Comparison of ENCODE assay signal across 10 cellular contexts in the genomic region with DNA sequence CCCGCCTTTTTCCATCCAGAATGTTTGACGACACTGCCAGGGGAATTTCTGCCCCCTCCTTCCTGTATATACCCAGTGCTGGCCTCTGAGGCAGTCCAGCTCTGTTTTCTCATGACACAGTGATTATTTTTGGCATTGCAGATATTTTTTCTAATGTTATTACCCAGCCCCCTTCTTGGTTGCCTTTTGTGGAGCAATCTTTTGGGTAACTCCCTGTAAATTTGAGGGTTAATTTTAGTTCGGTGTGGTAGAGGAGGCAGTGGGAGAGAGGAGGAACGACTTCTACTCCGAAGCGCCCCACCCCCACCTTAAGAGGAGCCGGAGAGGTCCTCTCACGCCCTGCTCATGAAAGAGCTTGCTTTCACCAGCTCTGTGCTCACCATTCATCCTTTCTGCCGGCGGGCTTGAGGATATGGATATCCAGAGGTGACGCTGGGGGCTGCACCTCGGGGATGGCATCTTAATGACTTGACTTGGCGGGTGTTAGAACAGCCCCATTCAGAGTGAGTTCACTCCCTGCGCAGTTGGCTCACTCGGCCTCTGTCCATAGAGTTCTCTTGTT. TPM values are rescaled to one million over a fixed set of nuclear protein-coding genes. Genes with fewer than 3 reads are reported as not detected.
DNase-seq lines count a peak whose midpoint lies in the region; ATAC-seq, FAIRE-seq and TF ChIP-seq lines count a peak whose summit lies in the region.
"Had no signal": no experiment of that assay in that cellular context is flagged by ENCODE, and none has a peak within 500 bp of the region (broad histone marks: within the 10 kb centered on the region; RNA-seq: fewer than 3 reads in every experiment).

No MANE protein-coding gene starts in this region.

- no peak for FAIRE-seq in GM12891 (lab: Jason Lieb, UNC)
- FAIRE-seq: G401.6 had no signal

- ATAC-seq in foreskin keratinocyte (no peak), omental fat pad (ENCODE audit: low FRiP score) (peak; percentile 1), GM19463 (IDR thresholded peaks at IDR 0.05; ENCODE audit: unreplicated experiment) (no peak)

- H3K27ac ChIP-seq in SK-N-MC (peak overlapping the region; percentile 81), foreskin keratinocyte (peak overlapping the region; percentile 93)

- no peak overlapping the region for H3K9ac ChIP-seq in SK-N-MC (ENCODE audit: insufficient read length)

- no peaks in the 10 kb centered on the region for H3K9me3 ChIP-seq in SK-N-MC (ENCODE audit: low read depth, low read length)

- peaks cover 43% of the 10 kb centered on the region for H3K4me1 ChIP-seq in foreskin keratinocyte

- TF ChIP-seq CTCF in BJ (IDR thresholded peaks at IDR 0.05; ENCODE audit: insufficient read depth, low read depth, low read length), result no peak
- no peak for TF ChIP-seq CTCF in foreskin keratinocyte (conservative IDR thresholded peaks at IDR 0.05)
- TF ChIP-seq CTCF in omental fat pad (IDR thresholded peaks at IDR 0.05), result no peak

- CTCF ChIA-PET in BJ (lab: Yijun Ruan, JAX), result interaction anchor here (0.6 to 2.1 kb wide), 5 partner anchors 8 to 325 kb away, joined by 3 to 5 read pairs (median 3); no protein-coding TSS in a partner anchor

- H3K36me3 ChIP-seq in BJ (ENCODE audit: control insufficient read depth, insufficient read depth, low read length) (no peaks in the 10 kb centered on the region), SK-N-MC (ENCODE audit: insufficient read depth, low read length) (no peaks in the 10 kb centered on the region)

- DNase-seq in BJ (ENCODE audit: low read depth) (no peak), SK-N-MC (ENCODE audit: low read depth, low spot score) (no peak), foreskin keratinocyte (no peak), omental fat pad (ENCODE audit: low spot score) (no peak), GM12891 (ENCODE audit: insufficient read length, low spot score) (no peak)
- no peak for DNase-seq in effector CD4-positive, alpha-beta T cell
- DNase-seq in NK-92 treated with Interleukin-12 subunit alpha and Interleukin-12 subunit beta, amount 100 ng/mL, for 24 hours (lab: John Stamatoyannopoulos, UW), result no peak
- DNase-seq: activated naive CD8-positive, alpha-beta T cell treated with anti-CD3 and anti-CD28 coated beads, Interleukin-2, amount 10 ng/mL, durations not matched to agents 7 days and 5 days had no signal

- TF ChIP-seq POLR2A in GM12891 (IDR thresholded peaks at IDR 0.05; ENCODE audit: low read depth, low read length), result no peak

- POLR2A ChIA-PET in BJ (lab: Charles Lee), result interaction anchor here (0.6 to 1.3 kb wide), 3 partner anchors 26 to 864 kb away, joined by 5 to 12 read pairs (median 5); no protein-coding TSS in a partner anchor

- H3K27me3 ChIP-seq in BJ (ENCODE audit: control insufficient read depth, insufficient read depth, low read length), result no peaks in the 10 kb centered on the region
- H3K27me3 ChIP-seq in foreskin keratinocyte, result no peaks in the 10 kb centered on the region

- H3K4me3 ChIP-seq in BJ (ENCODE audit: low read depth, low read length) (peak overlapping the region; percentile 28), SK-N-MC (peak overlapping the region; percentile 55)

TF ChIP-seq in GM12891, 5 proteins besides CTCF, POLR2A, EP300 and RAD21:
- TF ChIP-seq PAX5 (IDR thresholded peaks at IDR 0.05; ENCODE audit: insufficient read depth, low read length, severe bottlenecking) (no peak), SPI1 (IDR thresholded peaks at IDR 0.05; ENCODE audit: low read depth, low read length) (no peak), TAF1 (IDR thresholded peaks at IDR 0.05; ENCODE audit: low read depth, low read length) (no peak), POU2F2 (IDR thresholded peaks at IDR 0.05; ENCODE audit: low read depth, low read length) (no peak), POLR2AphosphoS5 (IDR thresholded peaks at IDR 0.05; ENCODE audit: low read depth, low read length) (no peak)

RNA-seq across cellular contexts. Expression of a gene that starts 38.3 kb away (rescaled TPM):
- polyA plus RNA-seq in BJ (2011; rRNA removed) (312 and 531 TPM in 2 replicates), foreskin keratinocyte (13.0 and 28.2 TPM in 2 replicates)
- polyA minus RNA-seq in BJ (2011; rRNA and poly(A)+ RNA removed), result 229 and 279 TPM in 2 replicates
- total RNA-seq in foreskin keratinocyte (23.3 and 47.3 TPM in 2 replicates), omental fat pad (100 to 1,000 TPM; 292 to 980 (median 435) TPM)
- polyA plus RNA-seq in GM12891 (2012; ENCODE audit: low read depth, missing spikeins), result 0.14 TPM
